ENCODE assay signal across 8 cellular contexts in the genomic region with DNA sequence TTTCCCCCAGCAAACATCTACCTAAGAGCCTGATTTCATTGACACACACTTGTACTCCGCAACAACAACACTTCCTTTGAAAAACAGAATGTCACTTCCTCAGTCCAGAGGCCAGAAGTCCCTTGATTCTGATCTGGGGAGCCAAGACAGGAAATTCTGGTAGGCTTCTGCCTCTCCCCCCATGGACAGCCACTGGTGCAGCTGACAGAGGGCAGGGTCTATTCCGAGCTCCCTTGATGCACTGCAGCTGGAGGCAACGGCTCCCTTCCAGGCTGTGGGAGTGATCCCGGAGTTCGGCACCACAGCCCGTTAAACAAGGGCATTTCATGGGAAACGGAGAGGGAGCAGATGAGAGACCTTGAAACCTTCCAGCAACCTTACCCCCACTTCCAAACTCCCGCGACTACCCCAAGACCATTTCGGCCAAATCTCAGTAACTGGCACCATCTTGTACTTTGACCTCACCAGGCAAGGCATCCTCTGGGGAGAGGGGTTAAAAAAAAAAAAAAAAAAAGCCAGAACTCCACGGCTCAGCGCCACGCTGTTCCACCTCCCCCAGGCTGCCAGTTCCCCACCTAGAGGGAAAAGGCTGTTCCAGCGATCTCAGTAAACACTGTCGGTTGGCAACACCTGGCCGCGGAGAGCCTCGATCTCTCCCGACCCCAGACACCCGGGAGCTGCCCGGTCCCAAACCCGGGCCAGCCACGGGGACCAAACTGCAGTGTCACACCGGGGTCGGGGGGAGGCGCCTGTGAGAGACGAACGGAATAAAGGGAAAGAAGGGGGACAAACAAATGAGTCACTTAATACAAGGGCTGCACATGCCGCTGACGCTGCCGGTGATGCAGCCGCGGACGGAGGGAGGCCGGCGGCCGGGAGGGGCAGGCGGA. TPM values are rescaled to one million over a fixed set of nuclear protein-coding genes. Genes with fewer than 3 reads are reported as not detected.
DNase-seq lines count a peak whose midpoint lies in the region; ATAC-seq and TF ChIP-seq lines count a peak whose summit lies in the region.

No MANE protein-coding gene starts in this region.

- H3K27ac Mint-ChIP-seq in T-cell (peak overlapping the region; percentile 66 to 86), progenitor cell of endocrine pancreas (peak overlapping the region; percentile 99)

- no peaks in the 10 kb centered on the region for H3K36me3 ChIP-seq in adrenal gland (replicated peaks in 1 of 2)
- H3K36me3 ChIP-seq in left ventricle myocardium inferior: no peaks in the 10 kb centered on the region

- H3K4me3 ChIP-seq in adrenal gland (peak overlapping the region in 3 of 4 donors; percentile 57 to 82 (median 78)), left ventricle myocardium inferior (peak overlapping the region; percentile 95)

- TF ChIP-seq POLR2A in GM10847 (IDR thresholded peaks at IDR 0.05; ENCODE audit: extremely low read depth, insufficient read length): peak; percentile 12
- TF ChIP-seq POLR2A in adrenal gland (IDR thresholded peaks at IDR 0.05): peak; percentile 22 to 95

- H3K4me1 Mint-ChIP-seq in T-cell (peaks cover 17 to 37% (median 22%) of the 10 kb centered on the region in 3 donors), progenitor cell of endocrine pancreas (ENCODE audit: low read depth) (peaks cover 31% of the 10 kb centered on the region)

- H3K27ac ChIP-seq in adrenal gland: peak overlapping the region; percentile 94 to 100 (median 98)
- peak overlapping the region; percentile 98 for H3K27ac ChIP-seq in left ventricle myocardium inferior (replicated peaks)

- H3K9me3 Mint-ChIP-seq in T-cell: no peaks in the 10 kb centered on the region
- no peaks in the 10 kb centered on the region for H3K9me3 Mint-ChIP-seq in progenitor cell of endocrine pancreas (ENCODE audit: low read depth)

- DNase-seq in NCI-H1417 treated with DMSO at 0.1 percent for 48 hours (lab: John Stamatoyannopoulos, UW) (peak; percentile 64), T-cell (peak; percentile 38 to 80 (median 64)), adrenal gland (peak; percentile 90 to 97 (median 91)), left ventricle myocardium inferior (peak; percentile 85), progenitor cell of endocrine pancreas (ENCODE audit: low spot score, unreplicated experiment) (peak; percentile 75), ureter (ENCODE audit: low spot score) (peak; percentile 88)

- WGBS in adrenal gland, 4 donors: 1% methylated on average over 33 to 38 of the region's 38 CpGs

- H3K27me3 ChIP-seq in adrenal gland (no peaks in the 10 kb centered on the region), left ventricle myocardium inferior (ENCODE audit: low read depth) (no peaks in the 10 kb centered on the region)

- POLR2A ChIA-PET in T-cell (lab: Charles Lee): interaction anchor here (0.5 kb wide), 2 partner anchors 70 to 103 kb away, joined by 4 to 5 read pairs; no protein-coding TSS in a partner anchor

- peak; percentile 26 to 57 (median 52) for TF ChIP-seq CTCF in adrenal gland (IDR thresholded peaks at IDR 0.05)
- peak; percentile 55 for TF ChIP-seq CTCF in left ventricle myocardium inferior (IDR thresholded peaks at IDR 0.05; ENCODE audit: borderline replicate concordance)
- peak; percentile 56 for TF ChIP-seq CTCF in progenitor cell of endocrine pancreas (IDR thresholded peaks at IDR 0.05; ENCODE audit: unreplicated experiment)

- CTCF ChIA-PET in T-cell (lab: Charles Lee): interaction anchor here (0.6 to 5.7 kb wide), 12 partner anchors 14 to 292 kb away, joined by 3 to 62 read pairs (median 4); partner anchors contain the start of genes ALG8 (in 1 of the 2) and NARS2 (in 1 of the 2)

- ATAC-seq in HG02840 (IDR thresholded peaks at IDR 0.05; ENCODE audit: low FRiP score, unreplicated experiment) (peak; percentile 48), T-cell (replicated peaks in 1 of 4) (peak; percentile 62 to 64 (median 62))

- H3K9me3 ChIP-seq in adrenal gland (replicated peaks in 1 of 3) (no peaks in the 10 kb centered on the region), left ventricle myocardium inferior (replicated peaks) (no peaks in the 10 kb centered on the region)

- intact Hi-C loops in adrenal gland (cut with DNase I) (loop anchor here (2.0 to 5.0 kb wide), 3 partner anchors 146 to 228 kb away; partner anchors contain the start of genes KCTD21 (in 1 of the 2) and USP35 (in 1 of the 2)), left ventricle myocardium inferior (cut with micrococcal nuclease) (loop anchor here (10.0 kb wide), 2 partner anchors 148 to 162 kb away; no protein-coding TSS in a partner anchor)

- H3K27me3 Mint-ChIP-seq in T-cell: peaks cover 15 to 16% of the 10 kb centered on the region in 2 donors
- H3K27me3 Mint-ChIP-seq in progenitor cell of endocrine pancreas: no peaks in the 10 kb centered on the region

- H3K36me3 Mint-ChIP-seq in T-cell (no peaks in the 10 kb centered on the region), progenitor cell of endocrine pancreas (ENCODE audit: insufficient read depth) (no peaks in the 10 kb centered on the region)

- H3K4me1 ChIP-seq in adrenal gland (replicated peaks in 1 of 2) (peaks cover 10 to 51% of the 10 kb centered on the region in 2 donors), left ventricle myocardium inferior (peaks cover 55% of the 10 kb centered on the region)

- H3K4me3 Mint-ChIP-seq in T-cell (peak overlapping the region; percentile 87 to 94 (median 94)), progenitor cell of endocrine pancreas (ENCODE audit: low read depth) (peak overlapping the region; percentile 94)

RNA-seq across cellular contexts. Expression of gene GAB2, which starts 1.1 kb away (rescaled TPM):
- total RNA-seq in T-cell (10 to 100 TPM in 2 of 5 donors, 1 to 10 TPM in 3; 5.4 to 17.2 (median 8.8) TPM), adrenal gland (10 to 100 TPM in 7 of 8 donors, 1 to 10 TPM in 1; 2.4 to 22.4 (median 18.5) TPM), left ventricle myocardium inferior (27.4 TPM), progenitor cell of endocrine pancreas (33.6 and 37.6 TPM in 2 replicates), ureter (20.9 TPM)
- 10 to 100 TPM in 1 of 3 donors, 1 to 10 TPM in 2; 3.6 to 10.7 (median 8.7) TPM for polyA plus RNA-seq in adrenal gland

Comparison
In these comparisons a context has a peak if more than half of its experiments do, and no peak if none do; other contexts are left out.
1. Peak in every context shown above with its lines: DNase-seq, ATAC-seq, H3K4me3 ChIP-seq and H3K27ac ChIP-seq.